ENCODE assay signal across 1 cellular context in the genomic region with DNA sequence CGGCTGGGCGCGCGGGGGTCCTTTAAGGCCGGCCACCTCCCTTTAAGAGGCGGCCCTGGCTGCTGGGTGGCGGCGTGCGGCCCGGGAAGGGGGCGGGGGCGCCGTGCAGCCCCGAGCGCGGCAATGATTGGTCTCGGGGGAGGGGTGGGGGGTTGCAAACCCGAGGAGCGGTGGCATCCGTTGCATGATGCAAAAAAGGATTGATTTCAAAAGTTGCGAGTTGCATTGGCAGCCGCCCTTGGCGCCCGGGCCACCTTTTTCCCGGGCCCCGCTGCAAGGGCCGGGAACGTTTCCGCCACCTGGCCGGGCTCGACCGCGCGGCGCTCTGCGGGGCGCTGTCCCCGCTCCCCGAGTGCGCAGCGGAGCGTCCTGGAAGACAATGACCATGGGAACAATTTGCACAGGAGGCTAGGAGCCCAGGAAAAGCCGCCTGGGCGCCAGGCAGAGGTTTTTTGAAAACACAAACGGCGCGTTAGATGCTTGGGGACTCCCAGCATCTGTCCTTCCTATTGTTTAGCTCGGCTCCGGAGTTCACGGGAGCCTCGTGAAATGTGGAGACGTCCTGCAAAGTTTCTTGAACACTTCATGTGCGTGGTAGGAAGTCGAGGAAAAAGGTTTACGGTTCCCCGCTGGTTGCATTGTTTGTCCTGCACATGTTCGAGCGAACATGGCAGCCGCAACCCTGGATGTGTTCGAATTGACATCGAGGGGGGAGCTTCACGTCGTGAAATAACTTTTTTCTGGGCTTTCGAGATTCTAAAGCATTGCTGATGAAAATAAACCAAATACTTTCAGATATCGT.
TF ChIP-seq lines count a peak whose summit lies in the region.

A gene with protein sequence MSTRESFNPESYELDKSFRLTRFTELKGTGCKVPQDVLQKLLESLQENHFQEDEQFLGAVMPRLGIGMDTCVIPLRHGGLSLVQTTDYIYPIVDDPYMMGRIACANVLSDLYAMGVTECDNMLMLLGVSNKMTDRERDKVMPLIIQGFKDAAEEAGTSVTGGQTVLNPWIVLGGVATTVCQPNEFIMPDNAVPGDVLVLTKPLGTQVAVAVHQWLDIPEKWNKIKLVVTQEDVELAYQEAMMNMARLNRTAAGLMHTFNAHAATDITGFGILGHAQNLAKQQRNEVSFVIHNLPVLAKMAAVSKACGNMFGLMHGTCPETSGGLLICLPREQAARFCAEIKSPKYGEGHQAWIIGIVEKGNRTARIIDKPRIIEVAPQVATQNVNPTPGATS (minus strand): TSS at position 78 of the 802 bp plus-strand sequence. CDS start 3,343 bp downstream, outside the sequence.

TF ChIP-seq in HepG2, 621 proteins besides CTCF, POLR2A, EP300 and RAD21 (continued from another document and continues in another):
- TF ChIP-seq, protein P1, sequence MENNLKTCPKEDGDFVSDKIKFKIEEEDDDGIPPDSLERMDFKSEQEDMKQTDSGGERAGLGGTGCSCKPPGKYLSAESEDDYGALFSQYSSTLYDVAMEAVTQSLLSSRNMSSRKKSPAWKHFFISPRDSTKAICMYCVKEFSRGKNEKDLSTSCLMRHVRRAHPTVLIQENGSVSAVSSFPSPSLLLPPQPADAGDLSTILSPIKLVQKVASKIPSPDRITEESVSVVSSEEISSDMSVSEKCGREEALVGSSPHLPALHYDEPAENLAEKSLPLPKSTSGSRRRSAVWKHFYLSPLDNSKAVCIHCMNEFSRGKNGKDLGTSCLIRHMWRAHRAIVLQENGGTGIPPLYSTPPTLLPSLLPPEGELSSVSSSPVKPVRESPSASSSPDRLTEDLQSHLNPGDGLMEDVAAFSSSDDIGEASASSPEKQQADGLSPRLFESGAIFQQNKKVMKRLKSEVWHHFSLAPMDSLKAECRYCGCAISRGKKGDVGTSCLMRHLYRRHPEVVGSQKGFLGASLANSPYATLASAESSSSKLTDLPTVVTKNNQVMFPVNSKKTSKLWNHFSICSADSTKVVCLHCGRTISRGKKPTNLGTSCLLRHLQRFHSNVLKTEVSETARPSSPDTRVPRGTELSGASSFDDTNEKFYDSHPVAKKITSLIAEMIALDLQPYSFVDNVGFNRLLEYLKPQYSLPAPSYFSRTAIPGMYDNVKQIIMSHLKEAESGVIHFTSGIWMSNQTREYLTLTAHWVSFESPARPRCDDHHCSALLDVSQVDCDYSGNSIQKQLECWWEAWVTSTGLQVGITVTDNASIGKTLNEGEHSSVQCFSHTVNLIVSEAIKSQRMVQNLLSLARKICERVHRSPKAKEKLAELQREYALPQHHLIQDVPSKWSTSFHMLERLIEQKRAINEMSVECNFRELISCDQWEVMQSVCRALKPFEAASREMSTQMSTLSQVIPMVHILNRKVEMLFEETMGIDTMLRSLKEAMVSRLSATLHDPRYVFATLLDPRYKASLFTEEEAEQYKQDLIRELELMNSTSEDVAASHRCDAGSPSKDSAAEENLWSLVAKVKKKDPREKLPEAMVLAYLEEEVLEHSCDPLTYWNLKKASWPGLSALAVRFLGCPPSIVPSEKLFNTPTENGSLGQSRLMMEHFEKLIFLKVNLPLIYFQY (CRISPR knock-in tag; IDR thresholded peaks at IDR 0.05; ENCODE audit: borderline replicate concordance) = no peak
- TF ChIP-seq KLF15 (CRISPR knock-in tag; IDR thresholded peaks at IDR 0.05; ENCODE audit: borderline replicate concordance) (peak; percentile 26; the same call in 1 of the 2 replicates), ZNF230 (CRISPR knock-in tag; IDR thresholded peaks at IDR 0.05) (no peak), ZBTB8A (CRISPR knock-in tag; IDR thresholded peaks at IDR 0.05; ENCODE audit: borderline replicate concordance, low read depth) (no peak), NCOR1 (IDR thresholded peaks at IDR 0.05; ENCODE audit: borderline replicate concordance, low read length) (peak; percentile 24; the same call in 1 of the 2 replicates), RXRA (CRISPR knock-in tag; IDR thresholded peaks at IDR 0.05) (peak; percentile 45; the same call in 1 of the 2 replicates), KDM6A (CRISPR knock-in tag; IDR thresholded peaks at IDR 0.05; ENCODE audit: low read depth) (no peak), GATAD1 (CRISPR knock-in tag; IDR thresholded peaks at IDR 0.05) (peak; percentile 42; the same call in 1 of the 2 replicates), ZNF878 (CRISPR knock-in tag; IDR thresholded peaks at IDR 0.05) (no peak), JUNB (CRISPR knock-in tag; IDR thresholded peaks at IDR 0.05; ENCODE audit: borderline replicate concordance) (no peak), ZNF605 (CRISPR knock-in tag; IDR thresholded peaks at IDR 0.05) (0 out of 2 replicates have a peak, but pooled peaks have one; percentile 53), ZNF501 (CRISPR knock-in tag; IDR thresholded peaks at IDR 0.05) (peak; percentile 69; the same call in 1 of the 2 replicates), PRPF4 (IDR thresholded peaks at IDR 0.05; ENCODE audit: low read depth, low read length, poor library complexity, severe bottlenecking) (no peak), ZNF569 (CRISPR knock-in tag; IDR thresholded peaks at IDR 0.05; ENCODE audit: borderline replicate concordance) (no peak), ZBTB21 (CRISPR knock-in tag; IDR thresholded peaks at IDR 0.05) (no peak), ZMAT3 (CRISPR knock-in tag; conservative IDR thresholded peaks at IDR 0.05) (no peak), ERF (CRISPR knock-in tag; IDR thresholded peaks at IDR 0.05) (0 out of 2 replicates have a peak, but pooled peaks have one; percentile 13), ZNF121 (CRISPR knock-in tag; IDR thresholded peaks at IDR 0.05) (0 out of 2 replicates have a peak, but pooled peaks have one; percentile 24), RFXAP (CRISPR knock-in tag; IDR thresholded peaks at IDR 0.05; ENCODE audit: borderline replicate concordance) (no peak), MXD4 (CRISPR knock-in tag; IDR thresholded peaks at IDR 0.05) (peak; percentile 30; the same call in 1 of the 2 replicates), ZNF550 (CRISPR knock-in tag; IDR thresholded peaks at IDR 0.05; ENCODE audit: borderline replicate concordance) (0 out of 2 replicates have a peak, but pooled peaks have one; percentile 34), NR2F1 (CRISPR knock-in tag; IDR thresholded peaks at IDR 0.05) (peak in 1 of 2 experiments; percentile 5; a peak in 1 of 4 replicates), ZNF567 (CRISPR knock-in tag; IDR thresholded peaks at IDR 0.05; ENCODE audit: borderline replicate concordance) (0 out of 2 replicates have a peak, but pooled peaks have one; percentile 25)
- TF ChIP-seq, protein P2, sequence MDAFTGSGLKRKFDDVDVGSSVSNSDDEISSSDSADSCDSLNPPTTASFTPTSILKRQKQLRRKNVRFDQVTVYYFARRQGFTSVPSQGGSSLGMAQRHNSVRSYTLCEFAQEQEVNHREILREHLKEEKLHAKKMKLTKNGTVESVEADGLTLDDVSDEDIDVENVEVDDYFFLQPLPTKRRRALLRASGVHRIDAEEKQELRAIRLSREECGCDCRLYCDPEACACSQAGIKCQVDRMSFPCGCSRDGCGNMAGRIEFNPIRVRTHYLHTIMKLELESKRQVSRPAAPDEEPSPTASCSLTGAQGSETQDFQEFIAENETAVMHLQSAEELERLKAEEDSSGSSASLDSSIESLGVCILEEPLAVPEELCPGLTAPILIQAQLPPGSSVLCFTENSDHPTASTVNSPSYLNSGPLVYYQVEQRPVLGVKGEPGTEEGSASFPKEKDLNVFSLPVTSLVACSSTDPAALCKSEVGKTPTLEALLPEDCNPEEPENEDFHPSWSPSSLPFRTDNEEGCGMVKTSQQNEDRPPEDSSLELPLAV (CRISPR knock-in tag; conservative IDR thresholded peaks at IDR 0.05; ENCODE audit: low read depth) = no peak
- TF ChIP-seq, protein P3, sequence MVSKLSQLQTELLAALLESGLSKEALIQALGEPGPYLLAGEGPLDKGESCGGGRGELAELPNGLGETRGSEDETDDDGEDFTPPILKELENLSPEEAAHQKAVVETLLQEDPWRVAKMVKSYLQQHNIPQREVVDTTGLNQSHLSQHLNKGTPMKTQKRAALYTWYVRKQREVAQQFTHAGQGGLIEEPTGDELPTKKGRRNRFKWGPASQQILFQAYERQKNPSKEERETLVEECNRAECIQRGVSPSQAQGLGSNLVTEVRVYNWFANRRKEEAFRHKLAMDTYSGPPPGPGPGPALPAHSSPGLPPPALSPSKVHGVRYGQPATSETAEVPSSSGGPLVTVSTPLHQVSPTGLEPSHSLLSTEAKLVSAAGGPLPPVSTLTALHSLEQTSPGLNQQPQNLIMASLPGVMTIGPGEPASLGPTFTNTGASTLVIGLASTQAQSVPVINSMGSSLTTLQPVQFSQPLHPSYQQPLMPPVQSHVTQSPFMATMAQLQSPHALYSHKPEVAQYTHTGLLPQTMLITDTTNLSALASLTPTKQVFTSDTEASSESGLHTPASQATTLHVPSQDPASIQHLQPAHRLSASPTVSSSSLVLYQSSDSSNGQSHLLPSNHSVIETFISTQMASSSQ (IDR thresholded peaks at IDR 0.05; ENCODE audit: low read depth) = no peak
- TF ChIP-seq, protein P3 (CRISPR knock-in tag; IDR thresholded peaks at IDR 0.05; ENCODE audit: borderline replicate concordance) = peak; percentile 20; the same call in 1 of the 2 replicates
- TF ChIP-seq, protein P4, sequence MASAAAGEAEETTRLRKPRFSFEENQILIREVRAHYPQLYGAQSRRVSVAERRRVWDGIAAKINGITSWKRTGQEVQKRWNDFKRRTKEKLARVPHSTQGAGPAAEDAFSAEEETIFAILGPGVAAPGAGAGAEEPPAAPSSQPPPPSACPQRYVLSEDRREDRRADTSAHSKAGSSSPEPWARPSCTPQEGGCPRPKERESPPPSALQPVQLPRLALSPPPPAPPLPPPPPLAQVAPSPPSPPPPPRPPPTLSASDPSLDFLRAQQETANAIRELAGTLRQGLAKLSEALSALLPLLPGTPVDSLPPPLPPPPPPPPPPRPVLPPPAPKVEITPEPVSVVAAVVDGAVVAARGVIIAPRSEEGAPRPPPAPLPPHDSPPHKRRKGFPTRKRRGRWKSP (CRISPR knock-in tag; IDR thresholded peaks at IDR 0.05) = peak; percentile 76
- TF ChIP-seq, protein P5, sequence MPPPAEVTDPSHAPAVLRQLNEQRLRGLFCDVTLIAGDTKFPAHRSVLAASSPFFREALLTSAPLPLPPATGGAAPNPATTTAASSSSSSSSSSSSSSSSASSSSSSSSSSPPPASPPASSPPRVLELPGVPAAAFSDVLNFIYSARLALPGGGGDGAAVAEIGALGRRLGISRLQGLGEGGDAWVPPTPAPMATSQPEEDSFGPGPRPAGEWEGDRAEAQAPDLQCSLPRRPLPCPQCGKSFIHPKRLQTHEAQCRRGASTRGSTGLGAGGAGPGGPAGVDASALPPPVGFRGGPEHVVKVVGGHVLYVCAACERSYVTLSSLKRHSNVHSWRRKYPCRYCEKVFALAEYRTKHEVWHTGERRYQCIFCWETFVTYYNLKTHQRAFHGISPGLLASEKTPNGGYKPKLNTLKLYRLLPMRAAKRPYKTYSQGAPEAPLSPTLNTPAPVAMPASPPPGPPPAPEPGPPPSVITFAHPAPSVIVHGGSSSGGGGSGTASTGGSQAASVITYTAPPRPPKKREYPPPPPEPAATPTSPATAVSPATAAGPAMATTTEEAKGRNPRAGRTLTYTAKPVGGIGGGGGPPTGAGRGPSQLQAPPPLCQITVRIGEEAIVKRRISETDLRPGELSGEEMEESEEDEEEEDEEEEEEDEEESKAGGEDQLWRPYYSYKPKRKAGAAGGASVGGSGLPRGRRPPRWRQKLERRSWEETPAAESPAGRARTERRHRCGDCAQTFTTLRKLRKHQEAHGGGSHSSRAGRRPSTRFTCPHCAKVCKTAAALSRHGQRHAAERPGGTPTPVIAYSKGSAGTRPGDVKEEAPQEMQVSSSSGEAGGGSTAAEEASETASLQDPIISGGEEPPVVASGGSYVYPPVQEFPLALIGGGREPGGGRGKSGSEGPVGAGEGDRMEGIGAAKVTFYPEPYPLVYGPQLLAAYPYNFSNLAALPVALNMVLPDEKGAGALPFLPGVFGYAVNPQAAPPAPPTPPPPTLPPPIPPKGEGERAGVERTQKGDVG (CRISPR knock-in tag; IDR thresholded peaks at IDR 0.05; ENCODE audit: borderline replicate concordance) = no peak
- TF ChIP-seq, protein P6, sequence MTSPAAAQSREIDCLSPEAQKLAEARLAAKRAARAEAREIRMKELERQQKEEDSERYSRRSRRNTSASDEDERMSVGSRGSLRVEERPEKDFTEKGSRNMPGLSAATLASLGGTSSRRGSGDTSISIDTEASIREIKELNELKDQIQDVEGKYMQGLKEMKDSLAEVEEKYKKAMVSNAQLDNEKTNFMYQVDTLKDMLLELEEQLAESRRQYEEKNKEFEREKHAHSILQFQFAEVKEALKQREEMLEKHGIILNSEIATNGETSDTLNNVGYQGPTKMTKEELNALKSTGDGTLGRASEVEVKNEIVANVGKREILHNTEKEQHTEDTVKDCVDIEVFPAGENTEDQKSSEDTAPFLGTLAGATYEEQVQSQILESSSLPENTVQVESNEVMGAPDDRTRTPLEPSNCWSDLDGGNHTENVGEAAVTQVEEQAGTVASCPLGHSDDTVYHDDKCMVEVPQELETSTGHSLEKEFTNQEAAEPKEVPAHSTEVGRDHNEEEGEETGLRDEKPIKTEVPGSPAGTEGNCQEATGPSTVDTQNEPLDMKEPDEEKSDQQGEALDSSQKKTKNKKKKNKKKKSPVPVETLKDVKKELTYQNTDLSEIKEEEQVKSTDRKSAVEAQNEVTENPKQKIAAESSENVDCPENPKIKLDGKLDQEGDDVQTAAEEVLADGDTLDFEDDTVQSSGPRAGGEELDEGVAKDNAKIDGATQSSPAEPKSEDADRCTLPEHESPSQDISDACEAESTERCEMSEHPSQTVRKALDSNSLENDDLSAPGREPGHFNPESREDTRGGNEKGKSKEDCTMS (CRISPR knock-in tag; conservative IDR thresholded peaks at IDR 0.05) = no peak
- TF ChIP-seq, protein P7, sequence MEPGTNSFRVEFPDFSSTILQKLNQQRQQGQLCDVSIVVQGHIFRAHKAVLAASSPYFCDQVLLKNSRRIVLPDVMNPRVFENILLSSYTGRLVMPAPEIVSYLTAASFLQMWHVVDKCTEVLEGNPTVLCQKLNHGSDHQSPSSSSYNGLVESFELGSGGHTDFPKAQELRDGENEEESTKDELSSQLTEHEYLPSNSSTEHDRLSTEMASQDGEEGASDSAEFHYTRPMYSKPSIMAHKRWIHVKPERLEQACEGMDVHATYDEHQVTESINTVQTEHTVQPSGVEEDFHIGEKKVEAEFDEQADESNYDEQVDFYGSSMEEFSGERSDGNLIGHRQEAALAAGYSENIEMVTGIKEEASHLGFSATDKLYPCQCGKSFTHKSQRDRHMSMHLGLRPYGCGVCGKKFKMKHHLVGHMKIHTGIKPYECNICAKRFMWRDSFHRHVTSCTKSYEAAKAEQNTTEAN (CRISPR knock-in tag; conservative IDR thresholded peaks at IDR 0.05) = no peak
